In the genomic region with DNA sequence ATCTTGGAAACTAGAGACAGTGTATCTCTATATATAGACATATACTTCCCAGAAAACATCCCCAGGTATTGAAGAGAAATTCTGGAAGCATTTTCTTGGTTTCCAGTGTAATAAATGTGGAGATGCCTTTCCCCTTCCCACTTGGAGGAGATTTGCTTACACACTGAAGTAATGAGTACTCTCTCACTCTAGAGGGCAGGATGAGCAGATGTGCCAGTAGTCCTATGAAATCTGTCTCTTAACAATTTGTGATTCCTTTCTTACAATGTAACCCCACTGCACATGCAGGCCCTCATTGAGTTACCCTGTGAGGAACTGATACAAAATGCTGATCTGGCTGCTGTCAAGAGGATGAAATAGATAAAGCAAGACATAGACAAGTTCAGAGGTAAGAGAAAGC, we compare ENCODE assay signal across 1 cellular context.
TF ChIP-seq lines count a peak whose summit lies in the region.

No MANE protein-coding gene starts in this region.

TF ChIP-seq in WTC11, 78 proteins besides CTCF, POLR2A, EP300 and RAD21 (continued from another document):
- TF ChIP-seq, protein P1, sequence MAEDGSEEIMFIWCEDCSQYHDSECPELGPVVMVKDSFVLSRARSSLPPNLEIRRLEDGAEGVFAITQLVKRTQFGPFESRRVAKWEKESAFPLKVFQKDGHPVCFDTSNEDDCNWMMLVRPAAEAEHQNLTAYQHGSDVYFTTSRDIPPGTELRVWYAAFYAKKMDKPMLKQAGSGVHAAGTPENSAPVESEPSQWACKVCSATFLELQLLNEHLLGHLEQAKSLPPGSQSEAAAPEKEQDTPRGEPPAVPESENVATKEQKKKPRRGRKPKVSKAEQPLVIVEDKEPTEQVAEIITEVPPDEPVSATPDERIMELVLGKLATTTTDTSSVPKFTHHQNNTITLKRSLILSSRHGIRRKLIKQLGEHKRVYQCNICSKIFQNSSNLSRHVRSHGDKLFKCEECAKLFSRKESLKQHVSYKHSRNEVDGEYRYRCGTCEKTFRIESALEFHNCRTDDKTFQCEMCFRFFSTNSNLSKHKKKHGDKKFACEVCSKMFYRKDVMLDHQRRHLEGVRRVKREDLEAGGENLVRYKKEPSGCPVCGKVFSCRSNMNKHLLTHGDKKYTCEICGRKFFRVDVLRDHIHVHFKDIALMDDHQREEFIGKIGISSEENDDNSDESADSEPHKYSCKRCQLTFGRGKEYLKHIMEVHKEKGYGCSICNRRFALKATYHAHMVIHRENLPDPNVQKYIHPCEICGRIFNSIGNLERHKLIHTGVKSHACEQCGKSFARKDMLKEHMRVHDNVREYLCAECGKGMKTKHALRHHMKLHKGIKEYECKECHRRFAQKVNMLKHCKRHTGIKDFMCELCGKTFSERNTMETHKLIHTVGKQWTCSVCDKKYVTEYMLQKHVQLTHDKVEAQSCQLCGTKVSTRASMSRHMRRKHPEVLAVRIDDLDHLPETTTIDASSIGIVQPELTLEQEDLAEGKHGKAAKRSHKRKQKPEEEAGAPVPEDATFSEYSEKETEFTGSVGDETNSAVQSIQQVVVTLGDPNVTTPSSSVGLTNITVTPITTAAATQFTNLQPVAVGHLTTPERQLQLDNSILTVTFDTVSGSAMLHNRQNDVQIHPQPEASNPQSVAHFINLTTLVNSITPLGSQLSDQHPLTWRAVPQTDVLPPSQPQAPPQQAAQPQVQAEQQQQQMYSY (CRISPR knock-in tag; IDR thresholded peaks at IDR 0.05): no peak
- TF ChIP-seq ZNF396 (CRISPR knock-in tag; IDR thresholded peaks at IDR 0.05; ENCODE audit: borderline replicate concordance): no peak
- TF ChIP-seq, protein P2, sequence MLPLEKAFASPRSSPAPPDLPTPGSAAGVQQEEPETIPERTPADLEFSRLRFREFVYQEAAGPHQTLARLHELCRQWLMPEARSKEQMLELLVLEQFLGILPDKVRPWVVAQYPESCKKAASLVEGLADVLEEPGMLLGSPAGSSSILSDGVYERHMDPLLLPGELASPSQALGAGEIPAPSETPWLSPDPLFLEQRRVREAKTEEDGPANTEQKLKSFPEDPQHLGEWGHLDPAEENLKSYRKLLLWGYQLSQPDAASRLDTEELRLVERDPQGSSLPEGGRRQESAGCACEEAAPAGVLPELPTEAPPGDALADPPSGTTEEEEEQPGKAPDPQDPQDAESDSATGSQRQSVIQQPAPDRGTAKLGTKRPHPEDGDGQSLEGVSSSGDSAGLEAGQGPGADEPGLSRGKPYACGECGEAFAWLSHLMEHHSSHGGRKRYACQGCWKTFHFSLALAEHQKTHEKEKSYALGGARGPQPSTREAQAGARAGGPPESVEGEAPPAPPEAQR (CRISPR knock-in tag; IDR thresholded peaks at IDR 0.05): no peak
- no peak for TF ChIP-seq ZNF671 (CRISPR knock-in tag; IDR thresholded peaks at IDR 0.05)
- TF ChIP-seq, protein P3, sequence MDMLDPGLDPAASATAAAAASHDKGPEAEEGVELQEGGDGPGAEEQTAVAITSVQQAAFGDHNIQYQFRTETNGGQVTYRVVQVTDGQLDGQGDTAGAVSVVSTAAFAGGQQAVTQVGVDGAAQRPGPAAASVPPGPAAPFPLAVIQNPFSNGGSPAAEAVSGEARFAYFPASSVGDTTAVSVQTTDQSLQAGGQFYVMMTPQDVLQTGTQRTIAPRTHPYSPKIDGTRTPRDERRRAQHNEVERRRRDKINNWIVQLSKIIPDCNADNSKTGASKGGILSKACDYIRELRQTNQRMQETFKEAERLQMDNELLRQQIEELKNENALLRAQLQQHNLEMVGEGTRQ (CRISPR knock-in tag; IDR thresholded peaks at IDR 0.05): no peak
